In genomic region chr15:31402511-31403056, GRCh38 we compare ENCODE assay signal across 13 cellular contexts.
DNase-seq lines count a peak whose midpoint lies in the region; ATAC-seq, FAIRE-seq and TF ChIP-seq lines count a peak whose summit lies in the region.
"Had no signal": no experiment of that assay in that cellular context is flagged by ENCODE, and none has a peak within 500 bp of the region (broad histone marks: within the 10 kb centered on the region; RNA-seq: fewer than 3 reads in every experiment).

No MANE protein-coding gene starts in this region.

- peak overlapping the region; percentile 2 to 23; a peak in 1 of 4 replicates for H4K8ac ChIP-seq in IMR-90 (ENCODE audit: low read depth in 2 of 2, low read length in 2 of 2)

- H3K4me2 ChIP-seq in IMR-90 (ENCODE audit: low read depth, low read length) (no peak overlapping the region), astrocyte (ENCODE audit: low read length) (peak overlapping the region; percentile 53)

- H3K36me3 ChIP-seq in IMR-90 (ENCODE audit: control insufficient read depth, insufficient read depth, low read length) (no peaks in the 10 kb centered on the region), astrocyte (ENCODE audit: insufficient read depth, low read length) (no peaks in the 10 kb centered on the region), left ventricle myocardium inferior (no peaks in the 10 kb centered on the region), subcutaneous abdominal adipose tissue (ENCODE audit: control insufficient read depth in 5 of 5, insufficient read depth in 5 of 5, low read length in 5 of 5) (no peaks in the 10 kb centered on the region)

- H2BK20ac ChIP-seq in IMR-90 (ENCODE audit: low read depth, low read length): no peak overlapping the region; the same call in 1 of the 2 replicates

- H3K27ac Mint-ChIP-seq in astrocyte (ENCODE audit: unreplicated experiment): no peak overlapping the region

- no TSS peak for BruUV-seq in IMR-90 (replicated peaks; lab: Mats Ljungman, UMichigan)

- H3K56ac ChIP-seq in IMR-90 (ENCODE audit: extremely low read depth, insufficient read depth, low read length): no peak overlapping the region

- no peak overlapping the region for H2BK5ac ChIP-seq in IMR-90 (ENCODE audit: low read depth, low read length, poor library complexity, severe bottlenecking)

- peak overlapping the region; percentile 20; the same call in 1 of the 2 replicates for H2AK5ac ChIP-seq in IMR-90 (ENCODE audit: low read depth, low read length)

- H3K4ac ChIP-seq in IMR-90 (ENCODE audit: low read depth, low read length): peak overlapping the region; percentile 2; the same call in 1 of the 2 replicates

- peaks cover 3% of the 10 kb centered on the region for H3K9me3 ChIP-seq in IMR-90 (ENCODE audit: control insufficient read depth, insufficient read depth, low read length)
- H3K9me3 ChIP-seq in astrocyte (ENCODE audit: insufficient read depth, low read depth, low read length): peaks cover 4% of the 10 kb centered on the region
- H3K9me3 ChIP-seq in left ventricle myocardium inferior (replicated peaks): no peaks in the 10 kb centered on the region
- H3K9me3 ChIP-seq in subcutaneous abdominal adipose tissue (ENCODE audit: control insufficient read depth in 5 of 5, low read length in 5 of 5): peaks cover 0 to 2% (median 0%) of the 10 kb centered on the region in 5 donors

- dilution Hi-C loops in IMR-90 (cut with HindIII; ENCODE audit: low sequenced_read_pairs, unreplicated experiment): no loop called here

- H3K27me3 Mint-ChIP-seq in astrocyte (ENCODE audit: low read depth, unreplicated experiment): peaks cover 12% of the 10 kb centered on the region

- in situ Hi-C loops in IMR-90 (cut with MboI; ENCODE audit: low sequenced_read_pairs): loop anchor here (5.0 kb wide), 1 partner anchor 35 kb away; no protein-coding TSS in a partner anchor

- no peak overlapping the region for H3K9ac ChIP-seq in IMR-90 (ENCODE audit: low read depth, low read length)
- peak overlapping the region; percentile 32 for H3K9ac ChIP-seq in astrocyte (ENCODE audit: low read length)
- no peak overlapping the region for H3K9ac ChIP-seq in subcutaneous abdominal adipose tissue (ENCODE audit: low read length in 5 of 5)

- peak overlapping the region; percentile 56 for H2AK9ac ChIP-seq in IMR-90 (replicated peaks; ENCODE audit: low read depth, low read length, poor library complexity)

- H3K9me1 ChIP-seq in IMR-90 (ENCODE audit: insufficient read depth, low read length): peaks cover 21% of the 10 kb centered on the region; the same call in 1 of the 2 replicates

- H4K91ac ChIP-seq in IMR-90 (ENCODE audit: insufficient read depth, low read depth, low read length): no peak overlapping the region; the same call in 1 of the 2 replicates

- ATAC-seq in IMR-90 (ENCODE audit: low read depth): no peak
- no peak for ATAC-seq in GM21825 (IDR thresholded peaks at IDR 0.05; ENCODE audit: unreplicated experiment)
- no peak for ATAC-seq in GM21528 (IDR thresholded peaks at IDR 0.05; ENCODE audit: low FRiP score, unreplicated experiment)

- H3K4me1 ChIP-seq in IMR-90 (ENCODE audit: control insufficient read depth, insufficient read depth, low read length) (peaks cover 6% of the 10 kb centered on the region; the same call in 1 of the 2 replicates), astrocyte (ENCODE audit: insufficient read depth, low read length) (peaks cover 26% of the 10 kb centered on the region), left ventricle myocardium inferior (peaks cover 33% of the 10 kb centered on the region), subcutaneous abdominal adipose tissue (ENCODE audit: control insufficient read depth in 5 of 5, insufficient read depth in 5 of 5, low read length in 5 of 5) (peaks cover 0 to 27% (median 23%) of the 10 kb centered on the region in 5 donors)

- WGBS in IMR-90 (ENCODE audit: extremely low coverage in 2 of 2, insufficient read length in 1 of 2), 2 experiments: 61% methylated on average over 4 of the region's 13 CpGs; no CpG with 5 or more reads in 1 of the 2 experiments

- H3K14ac ChIP-seq in IMR-90 (replicated peaks; ENCODE audit: low read depth, low read length): no peak overlapping the region

- H2BK15ac ChIP-seq in IMR-90 (ENCODE audit: low read depth, low read length): no peak overlapping the region

- no peak for TF ChIP-seq POLR2A in IMR-90 (IDR thresholded peaks at IDR 0.05; ENCODE audit: low read depth, low read length)

- H3K4me3 ChIP-seq in IMR-90 (ENCODE audit: insufficient read depth, low read depth, low read length) (no peak overlapping the region), astrocyte (ENCODE audit: insufficient read depth, low read depth, low read length) (no peak overlapping the region), left ventricle myocardium inferior (no peak overlapping the region), subcutaneous abdominal adipose tissue (ENCODE audit: low read depth in 1 of 5, low read length in 5 of 5) (peak overlapping the region in 2 of 5 donors; percentile 9)

- H3K4me1 Mint-ChIP-seq in astrocyte (ENCODE audit: low read depth, unreplicated experiment): peaks cover 15% of the 10 kb centered on the region

- TF ChIP-seq CTCF in IMR-90 (conservative IDR thresholded peaks at IDR 0.05; ENCODE audit: low read depth, low read length) (no peak), astrocyte (IDR thresholded peaks at IDR 0.05; ENCODE audit: insufficient read depth, low read depth, low read length) (no peak), left ventricle myocardium inferior (IDR thresholded peaks at IDR 0.05; ENCODE audit: borderline replicate concordance) (no peak)

- no peaks in the 10 kb centered on the region for H3K36me3 Mint-ChIP-seq in astrocyte (ENCODE audit: low read depth, unreplicated experiment)

- H3K27ac ChIP-seq in IMR-90 (ENCODE audit: insufficient read depth, low read length): no peak overlapping the region
- peak overlapping the region; percentile 37 for H3K27ac ChIP-seq in astrocyte (ENCODE audit: low read depth, low read length)
- H3K27ac ChIP-seq in left ventricle myocardium inferior (replicated peaks): peak overlapping the region; percentile 72
- H3K27ac ChIP-seq in subcutaneous abdominal adipose tissue (ENCODE audit: low read depth, low read length): peak overlapping the region; percentile 14

- H3K79me1 ChIP-seq in IMR-90 (ENCODE audit: low read depth in 1 of 2, low read length in 2 of 2): no peaks in the 10 kb centered on the region

- CTCF ChIA-PET in IMR-90 (lab: Yijun Ruan, JAX): no interaction called here

- no peak overlapping the region for H4K5ac ChIP-seq in IMR-90 (ENCODE audit: low read depth, low read length)

- no peak overlapping the region for H3K18ac ChIP-seq in IMR-90 (ENCODE audit: low read depth, low read length)

- H3K9me3 Mint-ChIP-seq in astrocyte (ENCODE audit: unreplicated experiment): peaks cover 10% of the 10 kb centered on the region

- no peak overlapping the region for H3K4me3 Mint-ChIP-seq in astrocyte (ENCODE audit: unreplicated experiment)

- no peak for TF ChIP-seq RAD21 in IMR-90 (IDR thresholded peaks at IDR 0.05; ENCODE audit: low read length)

- POLR2A ChIA-PET in IMR-90 (lab: Charles Lee; ENCODE audit: unreplicated experiment): no interaction called here

- FAIRE-seq in astrocyte (lab: Jason Lieb, UNC): no peak
- FAIRE-seq: H54 had no signal

- H3K27me3 ChIP-seq in IMR-90 (ENCODE audit: control insufficient read depth, insufficient read depth, low read length) (no peaks in the 10 kb centered on the region), astrocyte (ENCODE audit: insufficient read depth, low read length) (no peaks in the 10 kb centered on the region), left ventricle myocardium inferior (ENCODE audit: low read depth) (no peaks in the 10 kb centered on the region), subcutaneous abdominal adipose tissue (ENCODE audit: control insufficient read depth in 5 of 5, insufficient read depth in 4 of 5, low read length in 5 of 5) (no peaks in the 10 kb centered on the region)

- DNase-seq in IMR-90: peak; percentile 10
- no peak for DNase-seq in astrocyte (ENCODE audit: low read depth)
- peak; percentile 79 for DNase-seq in left ventricle myocardium inferior
- DNase-seq in effector CD8-positive, alpha-beta T cell (lab: John Stamatoyannopoulos, UW): no peak
- no peak for DNase-seq in stimulated activated CD4-positive, alpha-beta T cell treated with anti-CD3 and anti-CD28 coated beads, Interleukin-12 subunit alpha, Interleukin-12 subunit beta, amount 100 ng/mL, for 4 hours
- DNase-seq: DND-41; NCI-H187 treated with DMSO at 0.1 percent for 48 hours; SHP77 treated with DMSO at 0.1 percent for 48 hours; stimulated activated CD4-positive, alpha-beta T cell treated with anti-CD3 and anti-CD28 coated beads, Interleukin-4, amount 100 ng/mL, for 1 hour had no signal

- no peak overlapping the region for H2BK120ac ChIP-seq in IMR-90 (ENCODE audit: low read depth, low read length)

- intact Hi-C loops in IMR-90 (cut with micrococcal nuclease) (no loop called here), left ventricle myocardium inferior (cut with micrococcal nuclease) (no loop called here)

- H3K23ac ChIP-seq in IMR-90 (ENCODE audit: low read depth, low read length): no peak overlapping the region

- H3K79me2 ChIP-seq in astrocyte (ENCODE audit: insufficient read depth, low read length): no peaks in the 10 kb centered on the region

- H2AFZ ChIP-seq in IMR-90 (replicated peaks; ENCODE audit: low read length, poor library complexity): peak overlapping the region; percentile 40
- no peak overlapping the region for H2AFZ ChIP-seq in astrocyte (ENCODE audit: low read depth, low read length)

- H4K20me1 ChIP-seq in IMR-90 (ENCODE audit: insufficient read depth, low read length): no peaks in the 10 kb centered on the region
- H4K20me1 ChIP-seq in astrocyte (ENCODE audit: insufficient read depth, low read length): no peaks in the 10 kb centered on the region

TF ChIP-seq in IMR-90, 13 proteins besides CTCF, POLR2A, EP300 and RAD21 (continues in another document):
- TF ChIP-seq RFX5 (IDR thresholded peaks at IDR 0.05; ENCODE audit: low read depth, low read length) (no peak), RCOR1 (IDR thresholded peaks at IDR 0.05; ENCODE audit: insufficient replicate concordance, low read length) (no peak), MXI1 (IDR thresholded peaks at IDR 0.05; ENCODE audit: borderline replicate concordance, low read depth, low read length) (no peak), ELK1 (IDR thresholded peaks at IDR 0.05; ENCODE audit: borderline replicate concordance, low read depth, low read length) (no peak), BHLHE40 (IDR thresholded peaks at IDR 0.05; ENCODE audit: low read depth, low read length) (no peak), MAFK (IDR thresholded peaks at IDR 0.05; ENCODE audit: low read depth, low read length) (no peak), NFE2L2 (IDR thresholded peaks at IDR 0.05; ENCODE audit: low read depth, low read length) (no peak)

Comparison
In these comparisons a context has a peak if more than half of its experiments do, and no peak if none do; other contexts are left out.
1. DNase-seq: peak in IMR-90 (single experiment) and left ventricle myocardium inferior (single experiment); none in astrocyte (single experiment), effector CD8-positive, alpha-beta T cell (single experiment) and stimulated activated CD4-positive, alpha-beta T cell treated with anti-CD3 and anti-CD28 coated beads, Interleukin-12 subunit alpha, Interleukin-12 subunit beta, amount 100 ng/mL, for 4 hours (single experiment).